Comparison of ENCODE assay signal across 8 cellular contexts in the genomic region with DNA sequence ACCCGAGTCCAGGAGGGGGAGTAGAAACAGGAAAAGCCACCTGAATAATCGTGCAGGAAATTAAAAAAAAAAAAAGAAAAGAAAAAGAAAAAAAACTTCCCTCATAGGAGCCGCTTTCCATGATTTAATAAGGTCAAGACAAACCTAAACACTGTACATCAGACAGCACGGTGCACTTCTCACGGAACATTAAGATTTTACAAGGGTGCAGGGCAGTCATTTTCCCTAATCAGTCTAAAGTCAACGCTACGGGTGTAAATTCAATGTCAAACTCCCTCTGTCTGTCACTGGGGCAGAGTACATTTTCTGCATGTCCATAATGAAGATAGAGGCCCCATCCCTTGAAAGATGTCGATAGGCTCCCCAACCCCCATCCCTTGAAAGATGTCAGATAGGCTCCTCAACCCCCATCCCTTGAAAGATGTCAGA.
DNase-seq lines count a peak whose midpoint lies in the region; ATAC-seq, FAIRE-seq and TF ChIP-seq lines count a peak whose summit lies in the region.

No MANE protein-coding gene starts in this region.

- FAIRE-seq in endothelial cell of umbilical vein (lab: Jason Lieb, UNC), result no peak

- H3K36me3 Mint-ChIP-seq in CD4-positive, CD25-positive, alpha-beta regulatory T cell, result no peaks in the 10 kb centered on the region
- no peaks in the 10 kb centered on the region for H3K36me3 Mint-ChIP-seq in nephron progenitor cell (ENCODE audit: low read depth)

- CTCF ChIA-PET in endothelial cell of umbilical vein (lab: Charles Lee), result interaction anchor here (0.8 to 2.2 kb wide), 20 partner anchors 12 to 317 kb away, joined by 3 to 16 read pairs (median 4); no protein-coding TSS in a partner anchor

- H3K27ac ChIP-seq in CD4-positive, CD25-positive, alpha-beta regulatory T cell (ENCODE audit: insufficient read depth, low read length, poor library complexity, severe bottlenecking), result no peak overlapping the region
- H3K27ac ChIP-seq in OCI-LY3 (ENCODE audit: low read length) (no peak overlapping the region), endothelial cell of umbilical vein (ENCODE audit: insufficient read depth, low read depth, low read length) (no peak overlapping the region)

- 0 out of 2 replicates have a peak overlapping the region, but pooled peaks have one; percentile 91 for H2AFZ ChIP-seq in OCI-LY3 (ENCODE audit: low read depth, low read length)
- H2AFZ ChIP-seq in endothelial cell of umbilical vein (ENCODE audit: low read depth, low read length), result peak overlapping the region; percentile 96

- peak overlapping the region in 2 of 3 donors; percentile 86 to 89 for H3K27ac Mint-ChIP-seq in CD4-positive, CD25-positive, alpha-beta regulatory T cell
- peak overlapping the region; percentile 30 for H3K27ac Mint-ChIP-seq in nephron progenitor cell

- intact Hi-C loops in endothelial cell of umbilical vein (cut with micrococcal nuclease), result loop anchor here (1.0 to 2.0 kb wide), 5 partner anchors 36 to 236 kb away; no protein-coding TSS in a partner anchor

- H3K9ac ChIP-seq in OCI-LY3 (ENCODE audit: low read length) (peak overlapping the region; percentile 38; the same call in 1 of the 2 replicates), endothelial cell of umbilical vein (replicated peaks; ENCODE audit: extremely low read depth, insufficient read depth, low read length) (peak overlapping the region; percentile 35)

- peaks cover 51% of the 10 kb centered on the region for H3K27me3 Mint-ChIP-seq in CD4-positive, CD25-positive, alpha-beta regulatory T cell
- H3K27me3 Mint-ChIP-seq in nephron progenitor cell (ENCODE audit: low read depth, poor library complexity), result no peaks in the 10 kb centered on the region

- H3K9me1 ChIP-seq in endothelial cell of umbilical vein (replicated peaks; ENCODE audit: control insufficient read depth, extremely low read depth, insufficient read depth, low read length), result no peaks in the 10 kb centered on the region

- no peak for DNase-seq in CD4-positive, CD25-positive, alpha-beta regulatory T cell
- DNase-seq in endothelial cell of umbilical vein (ENCODE audit: low read depth, low spot score) (no peak), nephron progenitor cell (no peak), NCI-H1417 treated with DMSO at 0.1 percent for 48 hours (lab: John Stamatoyannopoulos, UW) (no peak), NCI-H1417 (lab: John Stamatoyannopoulos, UW) (no peak), NCI-H1436 treated with DMSO at 0.1 percent for 48 hours (lab: John Stamatoyannopoulos, UW) (no peak)

- peaks cover 0 to 2% (median 0%) of the 10 kb centered on the region in 7 donors for H3K9me3 Mint-ChIP-seq in CD4-positive, CD25-positive, alpha-beta regulatory T cell
- H3K9me3 Mint-ChIP-seq in nephron progenitor cell, result no peaks in the 10 kb centered on the region

- no peaks in the 10 kb centered on the region for H3K79me2 ChIP-seq in OCI-LY3 (ENCODE audit: low read length)
- peaks cover 20% of the 10 kb centered on the region for H3K79me2 ChIP-seq in endothelial cell of umbilical vein (ENCODE audit: control insufficient read depth, insufficient read depth, low read length)

- H3K27me3 ChIP-seq in CD4-positive, CD25-positive, alpha-beta regulatory T cell (ENCODE audit: control insufficient read depth, insufficient read depth, low read length), result peaks cover 29% of the 10 kb centered on the region
- H3K27me3 ChIP-seq in OCI-LY3 (ENCODE audit: low read depth, low read length), result peaks cover 17% of the 10 kb centered on the region
- no peaks in the 10 kb centered on the region for H3K27me3 ChIP-seq in endothelial cell of umbilical vein (ENCODE audit: control insufficient read depth in 2 of 2, insufficient read depth in 2 of 2, low read length in 2 of 2)

- peak overlapping the region; percentile 97 for H3K4me2 ChIP-seq in OCI-LY3 (ENCODE audit: low read length)
- H3K4me2 ChIP-seq in endothelial cell of umbilical vein (ENCODE audit: insufficient read depth, low read length), result peak overlapping the region; percentile 89

- peak overlapping the region; percentile 89 to 95 (median 93) for H3K4me3 Mint-ChIP-seq in CD4-positive, CD25-positive, alpha-beta regulatory T cell
- H3K4me3 Mint-ChIP-seq in nephron progenitor cell, result peak overlapping the region; percentile 86

- H4K20me1 ChIP-seq in OCI-LY3 (ENCODE audit: insufficient read depth, low read length) (no peaks in the 10 kb centered on the region), endothelial cell of umbilical vein (replicated peaks; ENCODE audit: control insufficient read depth, extremely low read depth, insufficient read depth, low read length) (no peaks in the 10 kb centered on the region)

- BruUV-seq in endothelial cell of umbilical vein (replicated peaks; lab: Mats Ljungman, UMichigan), result no TSS peak

- no peak for TF ChIP-seq POLR2A in endothelial cell of umbilical vein (IDR thresholded peaks at IDR 0.05; ENCODE audit: low read depth, low read length)

- ATAC-seq in CD4-positive, CD25-positive, alpha-beta regulatory T cell (ENCODE audit: low read depth in 2 of 2), result no peak
- no peak for ATAC-seq in HG02884 (IDR thresholded peaks at IDR 0.05; ENCODE audit: unreplicated experiment)

- no peaks in the 10 kb centered on the region for H3K9me3 ChIP-seq in CD4-positive, CD25-positive, alpha-beta regulatory T cell (ENCODE audit: control insufficient read depth in 2 of 2, low read length in 2 of 2)
- H3K9me3 ChIP-seq in OCI-LY3 (ENCODE audit: insufficient read depth, low read length) (no peaks in the 10 kb centered on the region), endothelial cell of umbilical vein (replicated peaks; ENCODE audit: control insufficient read depth, insufficient read depth, low read length) (no peaks in the 10 kb centered on the region)

- H3K4me1 ChIP-seq in CD4-positive, CD25-positive, alpha-beta regulatory T cell (ENCODE audit: control insufficient read depth, insufficient read depth, low read length, poor library complexity, severe bottlenecking), result peaks cover 22% of the 10 kb centered on the region
- H3K4me1 ChIP-seq in OCI-LY3 (ENCODE audit: low read length), result peaks cover 11% of the 10 kb centered on the region
- peaks cover 31% of the 10 kb centered on the region for H3K4me1 ChIP-seq in endothelial cell of umbilical vein (ENCODE audit: control insufficient read depth, extremely low read depth, insufficient read depth, low read length)

- dilution Hi-C loops in endothelial cell of umbilical vein (cut with MboI; ENCODE audit: extremely low pct_ligation_motif_present, low sequenced_read_pairs), result no loop called here

- POLR2A ChIA-PET in endothelial cell of umbilical vein (lab: Charles Lee), result interaction anchor here (1.1 kb wide), 2 partner anchors 14 to 77 kb away, joined by 4 to 6 read pairs; no protein-coding TSS in a partner anchor

- TF ChIP-seq CTCF in OCI-LY3 (IDR thresholded peaks at IDR 0.05; ENCODE audit: low read depth, low read length) (no peak), endothelial cell of umbilical vein (IDR thresholded peaks at IDR 0.05; ENCODE audit: extremely low read depth in 1 of 2, insufficient read depth in 1 of 2, low read depth in 1 of 2, low read length in 2 of 2) (no peak), nephron progenitor cell (IDR thresholded peaks at IDR 0.05) (no peak)

- H3K36me3 ChIP-seq in CD4-positive, CD25-positive, alpha-beta regulatory T cell (ENCODE audit: control insufficient read depth, insufficient read depth, low read length), result no peaks in the 10 kb centered on the region
- H3K36me3 ChIP-seq in OCI-LY3 (replicated peaks; ENCODE audit: low read depth, low read length) (no peaks in the 10 kb centered on the region), endothelial cell of umbilical vein (ENCODE audit: control insufficient read depth in 2 of 2, extremely low read depth in 1 of 2, insufficient read depth in 2 of 2, low read length in 2 of 2) (no peaks in the 10 kb centered on the region)

- H3K4me3 ChIP-seq in CD4-positive, CD25-positive, alpha-beta regulatory T cell (ENCODE audit: low read depth, low read length), result peak overlapping the region; percentile 90
- H3K4me3 ChIP-seq in OCI-LY3 (ENCODE audit: low read length), result peak overlapping the region; percentile 91
- peak overlapping the region; percentile 52 to 86 (median 54) for H3K4me3 ChIP-seq in endothelial cell of umbilical vein (replicated peaks in 1 of 3; ENCODE audit: insufficient read depth in 1 of 3, low read depth in 1 of 3, low read length in 3 of 3)

- peaks cover 0 to 35% (median 25%) of the 10 kb centered on the region in 4 donors for H3K4me1 Mint-ChIP-seq in CD4-positive, CD25-positive, alpha-beta regulatory T cell
- peaks cover 53% of the 10 kb centered on the region for H3K4me1 Mint-ChIP-seq in nephron progenitor cell

TF ChIP-seq in endothelial cell of umbilical vein, 7 proteins besides CTCF, POLR2A, EP300 and RAD21:
- no peak for TF ChIP-seq EZH2 (IDR thresholded peaks at IDR 0.05; ENCODE audit: borderline replicate concordance, low read depth, low read length, severe bottlenecking)
- no peak for TF ChIP-seq GATA2 (IDR thresholded peaks at IDR 0.05; ENCODE audit: insufficient read depth, insufficient read length, low read depth, low read length)
- no peak for TF ChIP-seq MYC (IDR thresholded peaks at IDR 0.05; ENCODE audit: low read depth, low read length)
- TF ChIP-seq FOS (IDR thresholded peaks at IDR 0.05; ENCODE audit: borderline replicate concordance, insufficient read depth, low read length), result no peak
- no peak for TF ChIP-seq POLR2AphosphoS5 (IDR thresholded peaks at IDR 0.05; ENCODE audit: insufficient read depth, low read depth, low read length)
- TF ChIP-seq, protein P1, sequence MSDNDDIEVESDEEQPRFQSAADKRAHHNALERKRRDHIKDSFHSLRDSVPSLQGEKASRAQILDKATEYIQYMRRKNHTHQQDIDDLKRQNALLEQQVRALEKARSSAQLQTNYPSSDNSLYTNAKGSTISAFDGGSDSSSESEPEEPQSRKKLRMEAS (IDR thresholded peaks at IDR 0.05; ENCODE audit: insufficient read depth, insufficient read length), result no peak
- TF ChIP-seq JUN (IDR thresholded peaks at IDR 0.05; ENCODE audit: borderline replicate concordance, insufficient read depth, insufficient read length, low read depth), result no peak
